14 cellular contexts compared by ENCODE assay signal in genomic region chr21:44512496-44513388, GRCh38. TPM values are rescaled to one million over a fixed set of nuclear protein-coding genes. Genes with fewer than 3 reads are reported as not detected.
DNase-seq lines count a peak whose midpoint lies in the region; ATAC-seq and TF ChIP-seq lines count a peak whose summit lies in the region.
"Had no signal": no experiment of that assay in that cellular context is flagged by ENCODE, and none has a peak within 500 bp of the region (broad histone marks: within the 10 kb centered on the region; RNA-seq: fewer than 3 reads in every experiment).

No MANE protein-coding gene starts in this region.

- no peak for ATAC-seq in right cardiac atrium
- ATAC-seq in left cardiac atrium, result no peak
- no peak for ATAC-seq in activated CD4-positive, CD25-positive, alpha-beta regulatory T cell treated with anti-CD3 and anti-CD28 coated beads, Interleukin-2, amount 50 U/mL, for 24 hours
- ATAC-seq in HG03196 (IDR thresholded peaks at IDR 0.05; ENCODE audit: unreplicated experiment), result no peak
- ATAC-seq: HCT116 had no signal

- no peak overlapping the region for H3K14ac ChIP-seq in neuronal stem cell (ENCODE audit: low read length)

- H3K9me3 ChIP-seq in right cardiac atrium (ENCODE audit: control insufficient read depth, low read length) (no peaks in the 10 kb centered on the region), neuronal stem cell (replicated peaks in 1 of 2; ENCODE audit: control insufficient read depth in 2 of 2, insufficient read depth in 1 of 2, low read depth in 1 of 2, low read length in 2 of 2) (peaks cover 0 to 3% of the 10 kb centered on the region in 2 donors)

- no peak overlapping the region for H2BK12ac ChIP-seq in neuronal stem cell (ENCODE audit: low read length)

- peak overlapping the region; percentile 50 for H3K23ac ChIP-seq in neuronal stem cell (ENCODE audit: low read depth, low read length, poor library complexity)

- no peak overlapping the region for H3K9ac ChIP-seq in neuronal stem cell (ENCODE audit: low read depth, low read length, poor library complexity)
- H3K9ac ChIP-seq: BLaER1 treated with 17β-estradiol and CSF1 and Interleukin-3, amounts not matched to agents 10 nM and 100 nM had no signal

- H2AK5ac ChIP-seq in neuronal stem cell (ENCODE audit: low read depth, low read length), result peak overlapping the region; percentile 81

- H3K9me3 Mint-ChIP-seq in glutamatergic neuron (ENCODE audit: unreplicated experiment), result peaks cover 8% of the 10 kb centered on the region

- H4K91ac ChIP-seq in neuronal stem cell (ENCODE audit: low read depth, low read length, poor library complexity), result no peak overlapping the region

- peak overlapping the region; percentile 42 for H2BK120ac ChIP-seq in neuronal stem cell (ENCODE audit: low read depth, low read length)

- H3K4me1 Mint-ChIP-seq in glutamatergic neuron (ENCODE audit: low read depth, unreplicated experiment), result no peaks in the 10 kb centered on the region

- no peak overlapping the region for H3K4me3 Mint-ChIP-seq in glutamatergic neuron (ENCODE audit: unreplicated experiment)

- peak overlapping the region; percentile 1 for H4K8ac ChIP-seq in neuronal stem cell (ENCODE audit: low read depth, low read length)

- H3K36me3 ChIP-seq in neuronal stem cell (replicated peaks in 1 of 2; ENCODE audit: control insufficient read depth in 2 of 2, insufficient read depth in 2 of 2, low read length in 2 of 2), result peaks cover 0 to 6% of the 10 kb centered on the region in 2 donors

- WGBS in right cardiac atrium, result 77% methylated on average over 21 of the region's 21 CpGs
- no CpG with 5 or more reads among the region's 21 CpGs for WGBS in neuronal stem cell (ENCODE audit: extremely low coverage in 2 of 2, insufficient read length in 2 of 2, insufficient replicate concordance in 1 of 2), 2 donors

- DNase-seq in right cardiac atrium (peak in 2 of 3 donors; percentile 1 to 30), left cardiac atrium (no peak), glutamatergic neuron (peak; percentile 10), neuronal stem cell (ENCODE audit: low spot score) (no peak), T-helper 9 cell (no peak)
- DNase-seq: ACHN; CD4-positive, CD25-positive, alpha-beta regulatory T cell; IMR-90 had no signal

- no peak overlapping the region for H2BK5ac ChIP-seq in neuronal stem cell (ENCODE audit: low read length)

- no peak overlapping the region for H3K4ac ChIP-seq in neuronal stem cell (ENCODE audit: low read length)

- no peak overlapping the region for H3K27ac ChIP-seq in right cardiac atrium (ENCODE audit: low read length)
- no peak overlapping the region for H3K27ac ChIP-seq in neuronal stem cell (replicated peaks; ENCODE audit: low read length)
- H3K27ac ChIP-seq: BLaER1 treated with 17β-estradiol and CSF1 and Interleukin-3, amounts not matched to agents 10 nM and 100 nM had no signal

- H3K36me3 Mint-ChIP-seq in glutamatergic neuron (ENCODE audit: unreplicated experiment), result peaks cover 4% of the 10 kb centered on the region
- H3K36me3 Mint-ChIP-seq: CD4-positive, CD25-positive, alpha-beta regulatory T cell had no signal

- H3K4me2 ChIP-seq in neuronal stem cell (ENCODE audit: insufficient read depth, low read length, poor library complexity, severe bottlenecking), result no peak overlapping the region
- H3K4me2 ChIP-seq: BLaER1 treated with 17β-estradiol and CSF1 and Interleukin-3, amounts not matched to agents 10 nM and 100 nM had no signal

- H3K4me3 ChIP-seq in right cardiac atrium (ENCODE audit: low read length), result no peak overlapping the region
- H3K4me3 ChIP-seq in neuronal stem cell (ENCODE audit: low read length in 2 of 2), result no peak overlapping the region
- H3K4me3 ChIP-seq: BLaER1 treated with 17β-estradiol and CSF1 and Interleukin-3, amounts not matched to agents 10 nM and 100 nM had no signal

- peak overlapping the region; percentile 65 for H2BK15ac ChIP-seq in neuronal stem cell (ENCODE audit: low read length)

- H3K4me1 ChIP-seq in right cardiac atrium (ENCODE audit: control insufficient read depth, insufficient read depth, low read length), result no peaks in the 10 kb centered on the region
- H3K4me1 ChIP-seq in neuronal stem cell (ENCODE audit: control insufficient read depth in 2 of 2, insufficient read depth in 1 of 2, low read depth in 1 of 2, low read length in 2 of 2), result peaks cover 0 to 6% of the 10 kb centered on the region in 2 donors

- no peak overlapping the region for H3K18ac ChIP-seq in neuronal stem cell (ENCODE audit: low read length)

- H3K79me1 ChIP-seq in neuronal stem cell (ENCODE audit: low read depth, low read length), result peaks cover 6% of the 10 kb centered on the region

- H3K27me3 Mint-ChIP-seq in glutamatergic neuron (ENCODE audit: unreplicated experiment), result peaks cover 4% of the 10 kb centered on the region

- no peak overlapping the region for H3K27ac Mint-ChIP-seq in glutamatergic neuron (ENCODE audit: unreplicated experiment)
- H3K27ac Mint-ChIP-seq: CD4-positive, CD25-positive, alpha-beta regulatory T cell had no signal

- no peak for TF ChIP-seq CTCF in glutamatergic neuron (IDR thresholded peaks at IDR 0.05; ENCODE audit: partially characterized antibody, unreplicated experiment)

- H3K27me3 ChIP-seq in right cardiac atrium (ENCODE audit: control insufficient read depth, insufficient read depth), result no peaks in the 10 kb centered on the region
- no peaks in the 10 kb centered on the region for H3K27me3 ChIP-seq in neuronal stem cell (ENCODE audit: control insufficient read depth in 3 of 3, insufficient read depth in 3 of 3, low read depth in 1 of 3, low read length in 3 of 3)
- H3K27me3 ChIP-seq: BLaER1 treated with 17β-estradiol and CSF1 and Interleukin-3, amounts not matched to agents 10 nM and 100 nM had no signal

- intact Hi-C loops in right cardiac atrium (cut with DNase I) (loop anchor here in 2 of 4 donors (10.0 kb wide), 2 partner anchors 242 to 282 kb away; no protein-coding TSS in a partner anchor), left cardiac atrium (cut with DNase I) (loop anchor here in 1 of 2 donors (5.0 kb wide), 1 partner anchor 230 kb away; no protein-coding TSS in a partner anchor)

- H2AFZ ChIP-seq in neuronal stem cell (ENCODE audit: low read length), result no peak overlapping the region

RNA-seq across cellular contexts. Expression of gene KRTAP10-1, which starts 27.3 kb away (rescaled TPM):
- not detected for total RNA-seq in right cardiac atrium
- not detected for polyA plus RNA-seq in right cardiac atrium
- total RNA-seq in left cardiac atrium, result not detected
- total RNA-seq in glutamatergic neuron (ENCODE audit: unreplicated experiment), result not detected
- polyA plus RNA-seq in neuronal stem cell (2013, experiment 1 of 2), result not detected
- not detected for polyA plus RNA-seq in neuronal stem cell (2013, experiment 2 of 2)
- total RNA-seq: A172; CD4-positive, CD25-positive, alpha-beta regulatory T cell; H4; IMR-90 had no signal
- polyA plus RNA-seq: CD4-positive, CD25-positive, alpha-beta regulatory T cell; IMR-90 had no signal

RNA-seq across cellular contexts. Expression of gene KRTAP10-2, which starts 38.6 kb away (rescaled TPM):
- total RNA-seq in right cardiac atrium, result not detected
- polyA plus RNA-seq in right cardiac atrium, result 0.11 TPM
- not detected for total RNA-seq in left cardiac atrium
- total RNA-seq in glutamatergic neuron (ENCODE audit: unreplicated experiment), result not detected
- polyA plus RNA-seq in neuronal stem cell (2013, experiment 1 of 2), result not detected
- not detected for polyA plus RNA-seq in neuronal stem cell (2013, experiment 2 of 2)
- total RNA-seq: A172; CD4-positive, CD25-positive, alpha-beta regulatory T cell; H4; IMR-90 had no signal
- polyA plus RNA-seq: CD4-positive, CD25-positive, alpha-beta regulatory T cell; IMR-90 had no signal

RNA-seq across cellular contexts. Expression of gene KRTAP10-3, which starts 45.9 kb away (rescaled TPM):
- total RNA-seq in right cardiac atrium (not detected), left cardiac atrium (not detected), glutamatergic neuron (ENCODE audit: unreplicated experiment) (not detected)
- polyA plus RNA-seq in right cardiac atrium, result not detected
- not detected for polyA plus RNA-seq in neuronal stem cell (2013, experiment 1 of 2)
- polyA plus RNA-seq in neuronal stem cell (2013, experiment 2 of 2), result not detected
- total RNA-seq: A172; CD4-positive, CD25-positive, alpha-beta regulatory T cell; H4; IMR-90 had no signal
- polyA plus RNA-seq: CD4-positive, CD25-positive, alpha-beta regulatory T cell; IMR-90 had no signal

RNA-seq across cellular contexts. Expression of gene LRRC3, which starts 57.4 kb away (rescaled TPM):
- total RNA-seq in right cardiac atrium (1 to 10 TPM in 3 of 4 donors, under 1 TPM in 1; 0.89 to 1.1 (median 1.0) TPM), left cardiac atrium (1 to 10 TPM; 1.4 to 2.5 TPM), glutamatergic neuron (ENCODE audit: unreplicated experiment) (5.8 TPM)
- polyA plus RNA-seq in right cardiac atrium, result 0.93 TPM
- polyA plus RNA-seq in neuronal stem cell (2013, experiment 1 of 2), result 4.0 TPM
- polyA plus RNA-seq in neuronal stem cell (2013, experiment 2 of 2), result 3.9 TPM

Comparison
In these comparisons a context has a peak if more than half of its experiments do, and no peak if none do; other contexts are left out.
1. DNase-seq: peak in right cardiac atrium (2 of 3) and glutamatergic neuron (single experiment); none in left cardiac atrium (single experiment), neuronal stem cell (single experiment) and T-helper 9 cell (single experiment).